Comparison of ENCODE assay signal across 1 cellular context in the genomic region with DNA sequence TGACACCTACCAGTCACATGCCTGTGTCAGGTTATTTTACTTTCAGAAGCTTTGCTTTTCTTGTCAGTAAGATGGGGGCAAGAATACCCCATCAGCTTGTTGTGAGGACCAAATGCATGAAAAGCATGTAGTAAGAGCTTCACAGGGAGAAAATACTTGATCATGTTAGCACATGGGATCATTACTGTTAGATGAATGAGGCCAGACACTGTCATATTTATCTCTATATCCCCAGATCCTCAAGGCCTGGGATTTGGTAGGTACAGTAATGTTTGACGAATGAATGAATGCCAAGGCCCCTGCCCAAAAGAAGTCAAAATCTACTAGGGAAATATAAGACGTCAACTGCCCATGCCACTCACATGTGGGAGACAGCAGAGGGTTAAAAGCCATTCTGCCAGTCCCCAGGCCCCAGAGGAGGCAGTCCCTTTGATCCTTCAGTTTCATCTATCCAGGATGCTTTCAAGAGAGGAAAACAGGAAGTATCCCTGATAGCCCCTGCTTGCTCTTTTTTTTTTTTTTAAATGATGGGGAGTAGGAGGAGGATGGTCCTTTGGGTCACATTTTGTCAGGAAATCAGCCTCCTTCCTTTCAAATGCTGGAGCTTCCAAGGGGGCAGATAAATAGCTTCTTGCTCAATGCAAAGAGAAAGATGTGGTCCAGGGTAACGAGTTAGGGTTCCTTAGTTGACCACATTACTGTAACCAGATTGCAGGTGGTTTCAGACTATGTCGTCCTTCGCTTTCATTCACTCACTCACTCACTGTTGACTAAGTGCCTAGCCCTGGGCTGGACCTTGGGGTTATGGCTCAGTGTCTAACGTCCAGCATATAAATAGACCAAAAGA.
TF ChIP-seq lines count a peak whose summit lies in the region.

No MANE protein-coding gene starts in this region.

TF ChIP-seq in K562, 482 proteins besides CTCF, POLR2A, EP300 and RAD21 (continued from another document and continues in another):
- no peak for TF ChIP-seq RBM14 (IDR thresholded peaks at IDR 0.05; ENCODE audit: borderline replicate concordance, insufficient read depth, low read depth, low read length)
- TF ChIP-seq RBM39 (optimal IDR thresholded peaks at IDR 0.05; ENCODE audit: low read depth, low read length), result no peak
- TF ChIP-seq C11orf30 (IDR thresholded peaks at IDR 0.05; ENCODE audit: low read depth), result no peak
- peak; percentile 84 for TF ChIP-seq ZNF384 (IDR thresholded peaks at IDR 0.05; ENCODE audit: low read depth, low read length)
- TF ChIP-seq, protein P1, sequence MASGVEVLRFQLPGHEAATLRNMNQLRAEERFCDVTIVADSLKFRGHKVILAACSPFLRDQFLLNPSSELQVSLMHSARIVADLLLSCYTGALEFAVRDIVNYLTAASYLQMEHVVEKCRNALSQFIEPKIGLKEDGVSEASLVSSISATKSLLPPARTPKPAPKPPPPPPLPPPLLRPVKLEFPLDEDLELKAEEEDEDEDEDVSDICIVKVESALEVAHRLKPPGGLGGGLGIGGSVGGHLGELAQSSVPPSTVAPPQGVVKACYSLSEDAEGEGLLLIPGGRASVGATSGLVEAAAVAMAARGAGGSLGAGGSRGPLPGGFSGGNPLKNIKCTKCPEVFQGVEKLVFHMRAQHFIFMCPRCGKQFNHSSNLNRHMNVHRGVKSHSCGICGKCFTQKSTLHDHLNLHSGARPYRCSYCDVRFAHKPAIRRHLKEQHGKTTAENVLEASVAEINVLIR (CRISPR knock-in tag; IDR thresholded peaks at IDR 0.05), result no peak
- TF ChIP-seq, protein P2, sequence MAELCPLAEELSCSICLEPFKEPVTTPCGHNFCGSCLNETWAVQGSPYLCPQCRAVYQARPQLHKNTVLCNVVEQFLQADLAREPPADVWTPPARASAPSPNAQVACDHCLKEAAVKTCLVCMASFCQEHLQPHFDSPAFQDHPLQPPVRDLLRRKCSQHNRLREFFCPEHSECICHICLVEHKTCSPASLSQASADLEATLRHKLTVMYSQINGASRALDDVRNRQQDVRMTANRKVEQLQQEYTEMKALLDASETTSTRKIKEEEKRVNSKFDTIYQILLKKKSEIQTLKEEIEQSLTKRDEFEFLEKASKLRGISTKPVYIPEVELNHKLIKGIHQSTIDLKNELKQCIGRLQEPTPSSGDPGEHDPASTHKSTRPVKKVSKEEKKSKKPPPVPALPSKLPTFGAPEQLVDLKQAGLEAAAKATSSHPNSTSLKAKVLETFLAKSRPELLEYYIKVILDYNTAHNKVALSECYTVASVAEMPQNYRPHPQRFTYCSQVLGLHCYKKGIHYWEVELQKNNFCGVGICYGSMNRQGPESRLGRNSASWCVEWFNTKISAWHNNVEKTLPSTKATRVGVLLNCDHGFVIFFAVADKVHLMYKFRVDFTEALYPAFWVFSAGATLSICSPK (IDR thresholded peaks at IDR 0.05; ENCODE audit: borderline replicate concordance), result no peak
- no peak for TF ChIP-seq ZNF316 (IDR thresholded peaks at IDR 0.05)
- no peak for TF ChIP-seq RB1 (IDR thresholded peaks at IDR 0.05; ENCODE audit: low read depth)
- TF ChIP-seq, protein P3, sequence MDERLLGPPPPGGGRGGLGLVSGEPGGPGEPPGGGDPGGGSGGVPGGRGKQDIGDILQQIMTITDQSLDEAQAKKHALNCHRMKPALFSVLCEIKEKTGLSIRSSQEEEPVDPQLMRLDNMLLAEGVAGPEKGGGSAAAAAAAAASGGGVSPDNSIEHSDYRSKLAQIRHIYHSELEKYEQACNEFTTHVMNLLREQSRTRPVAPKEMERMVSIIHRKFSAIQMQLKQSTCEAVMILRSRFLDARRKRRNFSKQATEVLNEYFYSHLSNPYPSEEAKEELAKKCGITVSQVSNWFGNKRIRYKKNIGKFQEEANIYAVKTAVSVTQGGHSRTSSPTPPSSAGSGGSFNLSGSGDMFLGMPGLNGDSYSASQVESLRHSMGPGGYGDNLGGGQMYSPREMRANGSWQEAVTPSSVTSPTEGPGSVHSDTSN (CRISPR knock-in tag; IDR thresholded peaks at IDR 0.05; ENCODE audit: low read depth), result no peak
- TF ChIP-seq, protein P3 (tag; conservative IDR thresholded peaks at IDR 0.05; ENCODE audit: low read depth), result no peak
- TF ChIP-seq, protein P4, sequence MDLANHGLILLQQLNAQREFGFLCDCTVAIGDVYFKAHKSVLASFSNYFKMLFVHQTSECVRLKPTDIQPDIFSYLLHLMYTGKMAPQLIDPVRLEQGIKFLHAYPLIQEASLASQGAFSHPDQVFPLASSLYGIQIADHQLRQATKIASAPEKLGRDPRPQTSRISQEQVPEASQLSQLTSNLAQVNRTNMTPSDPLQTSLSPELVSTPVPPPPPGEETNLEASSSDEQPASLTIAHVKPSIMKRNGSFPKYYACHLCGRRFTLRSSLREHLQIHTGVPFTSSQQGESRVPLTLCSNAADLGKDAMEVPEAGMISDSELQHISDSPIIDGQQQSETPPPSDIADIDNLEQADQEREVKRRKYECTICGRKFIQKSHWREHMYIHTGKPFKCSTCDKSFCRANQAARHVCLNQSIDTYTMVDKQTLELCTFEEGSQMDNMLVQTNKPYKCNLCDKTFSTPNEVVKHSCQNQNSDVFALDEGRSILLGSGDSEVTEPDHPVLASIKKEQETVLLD (IDR thresholded peaks at IDR 0.05), result no peak
- TF ChIP-seq, protein P5, sequence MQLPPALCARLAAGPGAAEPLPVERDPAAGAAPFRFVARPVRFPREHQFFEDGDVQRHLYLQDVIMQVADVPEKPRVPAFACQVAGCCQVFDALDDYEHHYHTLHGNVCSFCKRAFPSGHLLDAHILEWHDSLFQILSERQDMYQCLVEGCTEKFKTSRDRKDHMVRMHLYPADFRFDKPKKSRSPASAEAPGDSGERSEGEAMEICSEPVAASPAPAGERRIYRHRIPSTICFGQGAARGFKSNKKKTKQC (CRISPR knock-in tag; IDR thresholded peaks at IDR 0.05), result no peak
- no peak for TF ChIP-seq HLTF (IDR thresholded peaks at IDR 0.05)
- TF ChIP-seq JUN (IDR thresholded peaks at IDR 0.05; ENCODE audit: borderline replicate concordance, low read depth, low read length), result no peak
- TF ChIP-seq JUN (CRISPR knock-in tag; IDR thresholded peaks at IDR 0.05; ENCODE audit: borderline replicate concordance), result no peak
- no peak for TF ChIP-seq FUS (optimal IDR thresholded peaks at IDR 0.05; ENCODE audit: low read depth, low read length)
- no peak for TF ChIP-seq SUPT5H (IDR thresholded peaks at IDR 0.05)
- TF ChIP-seq, protein P6, sequence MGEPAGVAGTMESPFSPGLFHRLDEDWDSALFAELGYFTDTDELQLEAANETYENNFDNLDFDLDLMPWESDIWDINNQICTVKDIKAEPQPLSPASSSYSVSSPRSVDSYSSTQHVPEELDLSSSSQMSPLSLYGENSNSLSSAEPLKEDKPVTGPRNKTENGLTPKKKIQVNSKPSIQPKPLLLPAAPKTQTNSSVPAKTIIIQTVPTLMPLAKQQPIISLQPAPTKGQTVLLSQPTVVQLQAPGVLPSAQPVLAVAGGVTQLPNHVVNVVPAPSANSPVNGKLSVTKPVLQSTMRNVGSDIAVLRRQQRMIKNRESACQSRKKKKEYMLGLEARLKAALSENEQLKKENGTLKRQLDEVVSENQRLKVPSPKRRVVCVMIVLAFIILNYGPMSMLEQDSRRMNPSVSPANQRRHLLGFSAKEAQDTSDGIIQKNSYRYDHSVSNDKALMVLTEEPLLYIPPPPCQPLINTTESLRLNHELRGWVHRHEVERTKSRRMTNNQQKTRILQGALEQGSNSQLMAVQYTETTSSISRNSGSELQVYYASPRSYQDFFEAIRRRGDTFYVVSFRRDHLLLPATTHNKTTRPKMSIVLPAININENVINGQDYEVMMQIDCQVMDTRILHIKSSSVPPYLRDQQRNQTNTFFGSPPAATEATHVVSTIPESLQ (CRISPR knock-in tag; IDR thresholded peaks at IDR 0.05), result no peak
- no peak for TF ChIP-seq POLR2G (IDR thresholded peaks at IDR 0.05; ENCODE audit: low read depth, low read length)
- TF ChIP-seq, protein P7, sequence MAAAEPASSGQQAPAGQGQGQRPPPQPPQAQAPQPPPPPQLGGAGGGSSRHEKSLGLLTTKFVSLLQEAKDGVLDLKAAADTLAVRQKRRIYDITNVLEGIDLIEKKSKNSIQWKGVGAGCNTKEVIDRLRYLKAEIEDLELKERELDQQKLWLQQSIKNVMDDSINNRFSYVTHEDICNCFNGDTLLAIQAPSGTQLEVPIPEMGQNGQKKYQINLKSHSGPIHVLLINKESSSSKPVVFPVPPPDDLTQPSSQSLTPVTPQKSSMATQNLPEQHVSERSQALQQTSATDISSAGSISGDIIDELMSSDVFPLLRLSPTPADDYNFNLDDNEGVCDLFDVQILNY (CRISPR knock-in tag; IDR thresholded peaks at IDR 0.05), result no peak
- 0 out of 4 replicates have a peak, but pooled peaks of 1 of the 2 experiments have one; percentile 58 for TF ChIP-seq CSDE1 (IDR thresholded peaks at IDR 0.05)
- no peak for TF ChIP-seq MCM2 (IDR thresholded peaks at IDR 0.05; ENCODE audit: low read depth)
- 0 out of 2 replicates have a peak, but pooled peaks have one; percentile 17 for TF ChIP-seq ZNF583 (CRISPR knock-in tag; IDR thresholded peaks at IDR 0.05)
- no peak for TF ChIP-seq TEAD2 (tag; IDR thresholded peaks at IDR 0.05)
- no peak for TF ChIP-seq JUND (IDR thresholded peaks at IDR 0.05; ENCODE audit: borderline replicate concordance, low read depth, low read length)
- TF ChIP-seq JUND (tag; IDR thresholded peaks at IDR 0.05; ENCODE audit: borderline replicate concordance, low read depth, low read length), result 0 out of 3 replicates have a peak, but pooled peaks have one; percentile 33
- TF ChIP-seq, protein P8, sequence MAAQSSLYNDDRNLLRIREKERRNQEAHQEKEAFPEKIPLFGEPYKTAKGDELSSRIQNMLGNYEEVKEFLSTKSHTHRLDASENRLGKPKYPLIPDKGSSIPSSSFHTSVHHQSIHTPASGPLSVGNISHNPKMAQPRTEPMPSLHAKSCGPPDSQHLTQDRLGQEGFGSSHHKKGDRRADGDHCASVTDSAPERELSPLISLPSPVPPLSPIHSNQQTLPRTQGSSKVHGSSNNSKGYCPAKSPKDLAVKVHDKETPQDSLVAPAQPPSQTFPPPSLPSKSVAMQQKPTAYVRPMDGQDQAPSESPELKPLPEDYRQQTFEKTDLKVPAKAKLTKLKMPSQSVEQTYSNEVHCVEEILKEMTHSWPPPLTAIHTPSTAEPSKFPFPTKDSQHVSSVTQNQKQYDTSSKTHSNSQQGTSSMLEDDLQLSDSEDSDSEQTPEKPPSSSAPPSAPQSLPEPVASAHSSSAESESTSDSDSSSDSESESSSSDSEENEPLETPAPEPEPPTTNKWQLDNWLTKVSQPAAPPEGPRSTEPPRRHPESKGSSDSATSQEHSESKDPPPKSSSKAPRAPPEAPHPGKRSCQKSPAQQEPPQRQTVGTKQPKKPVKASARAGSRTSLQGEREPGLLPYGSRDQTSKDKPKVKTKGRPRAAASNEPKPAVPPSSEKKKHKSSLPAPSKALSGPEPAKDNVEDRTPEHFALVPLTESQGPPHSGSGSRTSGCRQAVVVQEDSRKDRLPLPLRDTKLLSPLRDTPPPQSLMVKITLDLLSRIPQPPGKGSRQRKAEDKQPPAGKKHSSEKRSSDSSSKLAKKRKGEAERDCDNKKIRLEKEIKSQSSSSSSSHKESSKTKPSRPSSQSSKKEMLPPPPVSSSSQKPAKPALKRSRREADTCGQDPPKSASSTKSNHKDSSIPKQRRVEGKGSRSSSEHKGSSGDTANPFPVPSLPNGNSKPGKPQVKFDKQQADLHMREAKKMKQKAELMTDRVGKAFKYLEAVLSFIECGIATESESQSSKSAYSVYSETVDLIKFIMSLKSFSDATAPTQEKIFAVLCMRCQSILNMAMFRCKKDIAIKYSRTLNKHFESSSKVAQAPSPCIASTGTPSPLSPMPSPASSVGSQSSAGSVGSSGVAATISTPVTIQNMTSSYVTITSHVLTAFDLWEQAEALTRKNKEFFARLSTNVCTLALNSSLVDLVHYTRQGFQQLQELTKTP (IDR thresholded peaks at IDR 0.05; ENCODE audit: low read depth in 1 of 2, partially characterized antibody in 2 of 2), result no peak
- peak; percentile 32; the same call in 1 of the 2 replicates for TF ChIP-seq L3MBTL2 (IDR thresholded peaks at IDR 0.05)
- TF ChIP-seq, protein P9, sequence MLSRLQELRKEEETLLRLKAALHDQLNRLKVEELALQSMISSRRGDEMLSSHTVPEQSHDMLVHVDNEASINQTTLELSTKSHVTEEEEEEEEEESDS (CRISPR knock-in tag; IDR thresholded peaks at IDR 0.05), result no peak
- TF ChIP-seq CXXC5 (CRISPR knock-in tag; IDR thresholded peaks at IDR 0.05), result 0 out of 2 replicates have a peak, but pooled peaks have one; percentile 18
- TF ChIP-seq, protein P10, sequence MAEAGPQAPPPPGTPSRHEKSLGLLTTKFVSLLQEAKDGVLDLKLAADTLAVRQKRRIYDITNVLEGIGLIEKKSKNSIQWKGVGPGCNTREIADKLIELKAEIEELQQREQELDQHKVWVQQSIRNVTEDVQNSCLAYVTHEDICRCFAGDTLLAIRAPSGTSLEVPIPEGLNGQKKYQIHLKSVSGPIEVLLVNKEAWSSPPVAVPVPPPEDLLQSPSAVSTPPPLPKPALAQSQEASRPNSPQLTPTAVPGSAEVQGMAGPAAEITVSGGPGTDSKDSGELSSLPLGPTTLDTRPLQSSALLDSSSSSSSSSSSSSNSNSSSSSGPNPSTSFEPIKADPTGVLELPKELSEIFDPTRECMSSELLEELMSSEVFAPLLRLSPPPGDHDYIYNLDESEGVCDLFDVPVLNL (CRISPR knock-in tag; IDR thresholded peaks at IDR 0.05; ENCODE audit: low read depth), result no peak
